In the genomic region with DNA sequence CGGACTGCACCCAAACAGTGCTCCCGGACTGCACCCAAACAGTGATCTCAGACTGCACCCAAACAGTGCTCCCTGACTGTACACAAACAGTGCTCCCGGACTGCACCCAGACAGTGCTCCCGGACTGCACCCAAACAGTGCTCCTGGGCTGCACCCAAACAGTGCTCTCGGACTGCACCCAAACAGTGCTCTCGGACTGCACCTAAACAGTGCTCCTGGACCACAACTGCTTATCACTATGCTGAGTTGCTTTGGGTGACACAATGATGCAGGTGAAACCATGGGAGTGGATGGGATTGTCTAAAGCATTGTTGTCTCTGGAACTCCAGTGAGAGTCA, we compare ENCODE assay signal across 27 cellular contexts.
"Had no signal": no experiment of that assay in that cellular context is flagged by ENCODE, and none has a peak within 500 bp of the region (broad histone marks: within the 10 kb centered on the region; RNA-seq: fewer than 3 reads in every experiment).

No MANE protein-coding gene starts in this region.

- H3K27me3 ChIP-seq: suprapubic skin, testis, thyroid gland, tibial nerve, transverse colon, upper lobe of left lung, upper lobe of right lung, uterus, vagina had no signal

- H3K4me3 ChIP-seq: stomach, suprapubic skin, testis, thoracic aorta, thyroid gland, tibial artery, tibial nerve, transverse colon, upper lobe of left lung, upper lobe of right lung, uterus, vagina had no signal

- H3K9me3 ChIP-seq: stomach, suprapubic skin, testis, thoracic aorta, thyroid gland, tibial artery, tibial nerve, transverse colon, upper lobe of left lung, upper lobe of right lung, uterus, vagina had no signal

- ATAC-seq: stimulated activated effector memory CD8-positive, alpha-beta T cell treated with anti-CD3 and anti-CD28 coated beads, Interleukin-12 subunit alpha, Interleukin-12 subunit beta, amount 100 ng/mL, for 72 hours; stimulated activated memory B cell treated with anti-CD40 and anti-IgM and Interleukin-4, amounts not matched to agents 10 μg/mL and 1 μg/mL and 100 μg/mL, for 72 hours; stimulated activated naive B cell treated with anti-CD40 and anti-IgM and Interleukin-4, amounts not matched to agents 10 μg/mL and 1 μg/mL and 100 μg/mL, for 72 hours; stimulated activated naive CD8-positive, alpha-beta T cell treated with anti-CD3 and anti-CD28 coated beads, Interleukin-15, amount 100 ng/mL, for 72 hours; stimulated activated naive CD8-positive, alpha-beta T cell treated with anti-CD3 and anti-CD28 coated beads, Interleukin-15, Interleukin-2, amounts not matched to agents 100 U/mL and 50 U/mL, for 24 hours had no signal

- H3K36me3 ChIP-seq: stomach, suprapubic skin, thoracic aorta, thyroid gland, tibial artery, tibial nerve, transverse colon, upper lobe of left lung, upper lobe of right lung, uterus, vagina had no signal

- H3K4me1 ChIP-seq: stomach, testis, transverse colon, uterus had no signal

- FAIRE-seq: urothelium cell line had no signal

- H3K27ac ChIP-seq: stomach, testis, thoracic aorta, thyroid gland, tibial artery, tibial nerve, transverse colon, upper lobe of right lung, vagina had no signal

- DNase-seq: stimulated activated CD4-positive, alpha-beta T cell treated with anti-CD3 and anti-CD28 coated beads, Interleukin-2, amount 100 ng/mL, for 48 hours; stimulated activated CD4-positive, alpha-beta T cell treated with anti-CD3 and anti-CD28 coated beads, Interleukin-4, amount 100 ng/mL, for 1 hour; stimulated activated CD4-positive, alpha-beta T cell treated with anti-CD3 and anti-CD28 coated beads, Interleukin-4, amount 100 ng/mL, for 24 hours; stimulated activated CD4-positive, alpha-beta T cell treated with anti-CD3 and anti-CD28 coated beads, Interleukin-4, amount 100 ng/mL, for 4 hours; stimulated activated CD8-positive, alpha-beta memory T cell treated with anti-CD3 and anti-CD28 coated beads, Interleukin-4, amount 100 ng/mL, for 48 hours; stimulated activated naive B cell treated with anti-CD40 and anti-IgM and Interleukin-4, amounts not matched to agents 10 μg/mL and 1 μg/mL and 100 μg/mL, for 72 hours; stimulated activated naive CD4-positive, alpha-beta T cell; stimulated activated naive CD4-positive, alpha-beta T cell treated with Interleukin-2 at 50 U/mL for 16 hours; stimulated activated naive CD8-positive, alpha-beta T cell treated with anti-CD3 and anti-CD28 coated beads, Interleukin-15, amount 100 ng/mL, for 72 hours; stimulated activated naive CD8-positive, alpha-beta T cell treated with anti-CD3 and anti-CD28 coated beads, Interleukin-15, Interleukin-2, amounts not matched to agents 100 U/mL and 50 U/mL, for 24 hours; stomach; substantia nigra; thyroid gland; tibial artery; trophoblast cell; upper lobe of left lung; upper lobe of right lung; uterus had no signal
